8 cellular contexts compared by ENCODE assay signal in genomic region chr12:120453977-120454376, GRCh38. TPM values are rescaled to one million over a fixed set of nuclear protein-coding genes. Genes with fewer than 3 reads are reported as not detected.
A peak's percentile ranks its signal among the peaks of the same experiment; 100 is the strongest.
DNase-seq lines count a peak whose midpoint lies in the region; ATAC-seq and TF ChIP-seq lines count a peak whose summit lies in the region.

No MANE protein-coding gene starts in this region.

- BruUV-seq in Panc1 (replicated peaks; lab: Mats Ljungman, UMichigan): no TSS peak

- H3K27ac ChIP-seq in Panc1 (ENCODE audit: low read length) (no peak overlapping the region), gastrocnemius medialis (no peak overlapping the region)

- TF ChIP-seq POLR2A in erythroblast (IDR thresholded peaks at IDR 0.05; ENCODE audit: low read length) (no peak), gastrocnemius medialis (IDR thresholded peaks at IDR 0.05) (no peak)

- POLR2A ChIA-PET in Panc1 (lab: Charles Lee): no interaction called here

- peaks cover 13% of the 10 kb centered on the region for H3K36me3 ChIP-seq in Panc1 (ENCODE audit: control insufficient read depth, insufficient read depth, low read length)
- H3K36me3 ChIP-seq in gastrocnemius medialis: peaks cover 0 to 72% of the 10 kb centered on the region in 2 donors

- ATAC-seq in GM19395 (IDR thresholded peaks at IDR 0.05; ENCODE audit: unreplicated experiment) (peak; percentile 63), Panc1 (peak; percentile 74; the same call in 1 of the 2 replicates), gastrocnemius medialis (peak in 1 of 2 donors; percentile 27), HG02678 (IDR thresholded peaks at IDR 0.05; ENCODE audit: unreplicated experiment) (no peak)

- H3K4me1 ChIP-seq in Panc1 (ENCODE audit: control insufficient read depth, insufficient read depth, low read length) (no peaks in the 10 kb centered on the region), gastrocnemius medialis (no peaks in the 10 kb centered on the region)

- TF ChIP-seq CTCF in Panc1 (IDR thresholded peaks at IDR 0.05): peak; percentile 83
- TF ChIP-seq CTCF in gastrocnemius medialis (IDR thresholded peaks at IDR 0.05 in 4 of 5, conservative IDR thresholded peaks at IDR 0.05 in 1 of 5): peak in 4 of 5 experiments; percentile 3 to 54 (median 27)

- DNase-seq in COLO829 (ENCODE audit: low spot score): peak; percentile 49
- DNase-seq in Panc1 (ENCODE audit: low read depth, low spot score): no peak
- DNase-seq in erythroblast (lab: John Stamatoyannopoulos, UW): peak; percentile 49 to 56
- DNase-seq in gastrocnemius medialis: no peak
- no peak for DNase-seq in amniotic stem cell (lab: John Stamatoyannopoulos, UW)
- DNase-seq in DMS114 treated with DMSO at 0.1 percent for 48 hours (lab: John Stamatoyannopoulos, UW; ENCODE audit: unreplicated experiment): no peak

- H3K27me3 ChIP-seq in Panc1 (ENCODE audit: control insufficient read depth, insufficient read depth, low read length) (no peaks in the 10 kb centered on the region), gastrocnemius medialis (no peaks in the 10 kb centered on the region)

- intact Hi-C loops in Panc1 (cut with micrococcal nuclease; ENCODE audit: unreplicated experiment) (no loop called here), gastrocnemius medialis (cut with DNase I; ENCODE audit: low total_unique reads) (no loop called here)

- in situ Hi-C loops in Panc1 (cut with HindIII; ENCODE audit: low pct_unique_long_range_greater_than_20kb, low sequenced_read_pairs) (no loop called here), gastrocnemius medialis (cut with MboI; ENCODE audit: low sequenced_read_pairs in 4 of 4) (no loop called here)

- H3K9me3 ChIP-seq in Panc1 (ENCODE audit: control insufficient read depth, insufficient read depth, low read depth, low read length) (no peaks in the 10 kb centered on the region), gastrocnemius medialis (no peaks in the 10 kb centered on the region)

- no peak overlapping the region for H3K4me3 ChIP-seq in Panc1 (ENCODE audit: low read depth in 2 of 2, low read length in 2 of 2)
- no peak overlapping the region for H3K4me3 ChIP-seq in gastrocnemius medialis

- CTCF ChIA-PET in Panc1 (lab: Charles Lee): interaction anchor here (0.6 kb wide), 1 partner anchor 146 kb away, joined by 9 read pairs; no protein-coding TSS in a partner anchor

RNA-seq across cellular contexts. Expression of gene GATC, which starts 7.7 kb away (rescaled TPM):
- total RNA-seq in Panc1 (2021; ENCODE audit: unreplicated experiment): 34.7 TPM
- polyA plus RNA-seq in Panc1 (2012; ENCODE audit: insufficient read length): 10.4 TPM
- total RNA-seq in gastrocnemius medialis: 10 to 100 TPM; 14.5 to 20.7 (median 18.4) TPM

RNA-seq across cellular contexts. Expression of gene TRIAP1, which starts 7.8 kb away (rescaled TPM):
- total RNA-seq in Panc1 (2021; ENCODE audit: unreplicated experiment) (23.9 TPM), gastrocnemius medialis (10 to 100 TPM; 14.4 to 33.7 (median 28.0) TPM)
- polyA plus RNA-seq in Panc1 (2012; ENCODE audit: insufficient read length): 20.6 TPM

RNA-seq across cellular contexts. Expression of gene SRSF9, which starts 15.6 kb away (rescaled TPM):
- total RNA-seq in Panc1 (2021; ENCODE audit: unreplicated experiment) (269 TPM), gastrocnemius medialis (10 to 100 TPM; 13.5 to 18.6 (median 16.0) TPM)
- polyA plus RNA-seq in Panc1 (2012; ENCODE audit: insufficient read length): 491 TPM

RNA-seq across cellular contexts. Expression of gene COX6A1, which starts 16.1 kb away (rescaled TPM):
- total RNA-seq in Panc1 (2021; ENCODE audit: unreplicated experiment) (557 TPM), gastrocnemius medialis (10 to 100 TPM; 46.9 to 90.8 (median 74.3) TPM)
- 681 TPM for polyA plus RNA-seq in Panc1 (2012; ENCODE audit: insufficient read length)

RNA-seq across cellular contexts. Expression of gene DYNLL1, which starts 41.9 kb away (rescaled TPM):
- total RNA-seq in Panc1 (2021; ENCODE audit: unreplicated experiment): 482 TPM
- 526 TPM for polyA plus RNA-seq in Panc1 (2012; ENCODE audit: insufficient read length)
- total RNA-seq in gastrocnemius medialis: 10 to 100 TPM; 16.7 to 45.0 (median 32.6) TPM

Comparison
In these comparisons a context has a peak if more than half of its experiments do, and no peak if none do; other contexts are left out.
1. DNase-seq: peak in COLO829 (single experiment) and erythroblast (2 of 2); none in Panc1 (single experiment), gastrocnemius medialis (0 of 2), amniotic stem cell (single experiment) and DMS114 treated with DMSO at 0.1 percent for 48 hours (single experiment).
2. RNA of gene SRSF9, which starts 15.6 kb away (total RNA-seq): 269 TPM in Panc1 (single experiment); 13.5 to 18.6 TPM in gastrocnemius medialis; every median in the first group is over 10 times any median in the second.